ENCODE assay signal across 1 cellular context in the genomic region with DNA sequence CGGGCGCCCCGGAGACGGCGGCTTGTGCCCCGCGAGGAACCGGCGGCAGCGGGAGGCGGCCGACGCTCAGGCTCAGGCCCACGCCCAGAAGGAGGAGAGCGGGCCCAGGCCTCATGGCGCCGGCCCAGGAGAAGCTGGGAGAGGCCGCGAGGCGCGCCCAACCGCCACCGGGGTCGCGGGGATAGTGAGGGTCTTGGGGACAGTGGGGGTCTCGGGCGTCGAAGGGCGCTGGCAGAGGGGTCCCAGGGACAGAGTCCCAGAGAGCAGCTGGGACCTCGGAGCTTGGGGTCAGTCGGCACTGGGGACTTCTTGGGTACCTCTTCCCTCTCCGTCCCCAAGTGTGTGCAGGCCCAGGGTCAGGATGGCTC.
TF ChIP-seq lines count a peak whose summit lies in the region.

PKDREJ (minus strand) TSS at position 136 of the 368 bp plus-strand sequence; CDS start at position 115, 21 bp downstream.

TF ChIP-seq in GM23338, 12 proteins besides CTCF, POLR2A, EP300 and RAD21 (continued from another document):
- TF ChIP-seq ZNF462 (CRISPR knock-in tag; IDR thresholded peaks at IDR 0.05) (no peak), JUNB (IDR thresholded peaks at IDR 0.05; ENCODE audit: unreplicated experiment) (no peak), ZNF331 (CRISPR knock-in tag; IDR thresholded peaks at IDR 0.05; ENCODE audit: low read depth) (no peak), POLR2AphosphoS5 (IDR thresholded peaks at IDR 0.05; ENCODE audit: low read depth) (no peak), CREB1 (CRISPR knock-in tag; IDR thresholded peaks at IDR 0.05; ENCODE audit: low read depth) (no peak), EZH2 (IDR thresholded peaks at IDR 0.05; ENCODE audit: low read depth, unreplicated experiment) (no peak), ZNF114 (CRISPR knock-in tag; IDR thresholded peaks at IDR 0.05) (no peak), REST (IDR thresholded peaks at IDR 0.05; ENCODE audit: unreplicated experiment) (no peak), NANOG (IDR thresholded peaks at IDR 0.05; ENCODE audit: borderline replicate concordance) (no peak)
- TF ChIP-seq, protein P1, sequence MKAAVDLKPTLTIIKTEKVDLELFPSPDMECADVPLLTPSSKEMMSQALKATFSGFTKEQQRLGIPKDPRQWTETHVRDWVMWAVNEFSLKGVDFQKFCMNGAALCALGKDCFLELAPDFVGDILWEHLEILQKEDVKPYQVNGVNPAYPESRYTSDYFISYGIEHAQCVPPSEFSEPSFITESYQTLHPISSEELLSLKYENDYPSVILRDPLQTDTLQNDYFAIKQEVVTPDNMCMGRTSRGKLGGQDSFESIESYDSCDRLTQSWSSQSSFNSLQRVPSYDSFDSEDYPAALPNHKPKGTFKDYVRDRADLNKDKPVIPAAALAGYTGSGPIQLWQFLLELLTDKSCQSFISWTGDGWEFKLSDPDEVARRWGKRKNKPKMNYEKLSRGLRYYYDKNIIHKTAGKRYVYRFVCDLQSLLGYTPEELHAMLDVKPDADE (IDR thresholded peaks at IDR 0.05): no peak
